In genomic region chr3:125001557-125002413, GRCh38 we compare ENCODE assay signal across 1 cellular context.
A peak's percentile ranks its signal among the peaks of the same experiment; 100 is the strongest.
TF ChIP-seq lines count a peak whose summit lies in the region.

No MANE protein-coding gene starts in this region.

TF ChIP-seq in HepG2, 621 proteins besides CTCF, POLR2A, EP300 and RAD21 (continued from another document and continues in another):
- TF ChIP-seq ZNF318 (CRISPR knock-in tag; IDR thresholded peaks at IDR 0.05) (no peak), ZBTB33 (CRISPR knock-in tag; IDR thresholded peaks at IDR 0.05) (0 out of 2 replicates have a peak, but pooled peaks have one; percentile 11), GZF1 (CRISPR knock-in tag; IDR thresholded peaks at IDR 0.05) (no peak), BHLHE40 (IDR thresholded peaks at IDR 0.05; ENCODE audit: low read length) (peak; percentile 48; the same call in 1 of the 2 replicates), DNMT1 (CRISPR knock-in tag; IDR thresholded peaks at IDR 0.05) (no peak), SP1 (IDR thresholded peaks at IDR 0.05) (no peak), SP1 (CRISPR knock-in tag; IDR thresholded peaks at IDR 0.05) (peak; percentile 32; the same call in 1 of the 2 replicates), NBN (conservative IDR thresholded peaks at IDR 0.05) (no peak), GLMP (CRISPR knock-in tag; IDR thresholded peaks at IDR 0.05; ENCODE audit: borderline replicate concordance) (no peak), ZNF317 (CRISPR knock-in tag; IDR thresholded peaks at IDR 0.05) (no peak), SNAPC2 (CRISPR knock-in tag; IDR thresholded peaks at IDR 0.05) (no peak; the same call in 1 of the 2 replicates), ZMAT3 (CRISPR knock-in tag; conservative IDR thresholded peaks at IDR 0.05) (no peak), ZNF362 (CRISPR knock-in tag; IDR thresholded peaks at IDR 0.05; ENCODE audit: borderline replicate concordance) (peak; percentile 48; the same call in 1 of the 2 replicates), NRL (CRISPR knock-in tag; IDR thresholded peaks at IDR 0.05; ENCODE audit: borderline replicate concordance) (no peak), WIZ (CRISPR knock-in tag; IDR thresholded peaks at IDR 0.05) (0 out of 2 replicates have a peak, but pooled peaks have one; percentile 36), CHCHD3 (CRISPR knock-in tag; IDR thresholded peaks at IDR 0.05) (no peak), ZNF10 (CRISPR knock-in tag; IDR thresholded peaks at IDR 0.05; ENCODE audit: borderline replicate concordance, low read depth) (no peak), ZNF510 (CRISPR knock-in tag; IDR thresholded peaks at IDR 0.05; ENCODE audit: low read depth) (no peak), ZFYVE20 (CRISPR knock-in tag; IDR thresholded peaks at IDR 0.05; ENCODE audit: borderline replicate concordance, low read depth) (no peak), TARDBP (CRISPR knock-in tag; IDR thresholded peaks at IDR 0.05) (peak; percentile 78; the same call in 1 of the 2 replicates), HNRNPK (IDR thresholded peaks at IDR 0.05; ENCODE audit: low read depth, low read length, poor library complexity, severe bottlenecking) (no peak), AGO1 (IDR thresholded peaks at IDR 0.05; ENCODE audit: low read depth, low read length, poor library complexity, severe bottlenecking) (no peak), NR2F6 (IDR thresholded peaks at IDR 0.05) (peak; percentile 98), NR2F6 (CRISPR knock-in tag; IDR thresholded peaks at IDR 0.05) (peak; percentile 99), ZNF878 (CRISPR knock-in tag; IDR thresholded peaks at IDR 0.05) (peak; percentile 55; the same call in 1 of the 2 replicates), ZNF687 (CRISPR knock-in tag; IDR thresholded peaks at IDR 0.05) (peak; percentile 51; the same call in 1 of the 2 replicates), ZBTB42 (CRISPR knock-in tag; IDR thresholded peaks at IDR 0.05) (no peak), GABPA (IDR thresholded peaks at IDR 0.05; ENCODE audit: low read depth, low read length) (no peak), GABPA (CRISPR knock-in tag; IDR thresholded peaks at IDR 0.05; ENCODE audit: low read depth) (no peak), KDM3A (CRISPR knock-in tag; IDR thresholded peaks at IDR 0.05; ENCODE audit: low read depth) (peak; percentile 48; the same call in 1 of the 2 replicates), ZSCAN12 (CRISPR knock-in tag; IDR thresholded peaks at IDR 0.05) (no peak), MNT (IDR thresholded peaks at IDR 0.05) (peak; percentile 76), THYN1 (CRISPR knock-in tag; IDR thresholded peaks at IDR 0.05; ENCODE audit: borderline replicate concordance, low read depth) (no peak), HMGA1 (CRISPR knock-in tag; conservative IDR thresholded peaks at IDR 0.05) (no peak), ARID5B (CRISPR knock-in tag; IDR thresholded peaks at IDR 0.05) (peak; percentile 92), ZNF704 (CRISPR knock-in tag; IDR thresholded peaks at IDR 0.05; ENCODE audit: borderline replicate concordance) (no peak)
